In genomic region chr15:69095280-69095679, GRCh38 we compare ENCODE assay signal across 20 cellular contexts.
DNase-seq lines count a peak whose midpoint lies in the region; ATAC-seq and TF ChIP-seq lines count a peak whose summit lies in the region.
"Had no signal": no experiment of that assay in that cellular context is flagged by ENCODE, and none has a peak within 500 bp of the region (broad histone marks: within the 10 kb centered on the region; RNA-seq: fewer than 3 reads in every experiment).

No MANE protein-coding gene starts in this region.

- H3F3A ChIP-seq in neural progenitor cell (ENCODE audit: low read depth) = peaks cover 5% of the 10 kb centered on the region

- peaks cover 20% of the 10 kb centered on the region for H3K4me1 Mint-ChIP-seq in neural progenitor cell

- intact Hi-C loops in left ventricle myocardium superior (cut with micrococcal nuclease) (no loop called here), left cardiac atrium (cut with DNase I) (no loop called here)

- H3K27me3 Mint-ChIP-seq in neural progenitor cell (ENCODE audit: insufficient read depth, low read depth) = peaks cover 19% of the 10 kb centered on the region
- H3K27me3 Mint-ChIP-seq: CD4-positive, alpha-beta T cell had no signal

- no peak overlapping the region for H3K27ac ChIP-seq in neural progenitor cell
- H3K27ac ChIP-seq: GM23248, HL-60 had no signal

- no peaks in the 10 kb centered on the region for H4K20me1 ChIP-seq in neural progenitor cell (ENCODE audit: low read depth)

- no peaks in the 10 kb centered on the region for H3K36me3 Mint-ChIP-seq in neural progenitor cell

- H3K9me3 Mint-ChIP-seq in neural progenitor cell = no peaks in the 10 kb centered on the region
- H3K9me3 Mint-ChIP-seq: CD4-positive, alpha-beta T cell had no signal

- ATAC-seq in left ventricle myocardium superior (peak; percentile 51), left cardiac atrium (no peak), GM21723 (IDR thresholded peaks at IDR 0.05; ENCODE audit: unreplicated experiment) (no peak), GM21619 (IDR thresholded peaks at IDR 0.05; ENCODE audit: unreplicated experiment) (no peak)
- ATAC-seq: K562 had no signal

- no peak overlapping the region for H3K4me3 Mint-ChIP-seq in neural progenitor cell
- H3K4me3 Mint-ChIP-seq: CD4-positive, alpha-beta T cell had no signal

- no peaks in the 10 kb centered on the region for H3K36me3 ChIP-seq in neural progenitor cell
- H3K36me3 ChIP-seq: BE2C had no signal

- H3K4me3 ChIP-seq in neural progenitor cell = no peak overlapping the region
- H3K4me3 ChIP-seq: GM23248, K562 had no signal

- H3K27ac Mint-ChIP-seq in neural progenitor cell = peak overlapping the region; percentile 58
- H3K27ac Mint-ChIP-seq: CD4-positive, alpha-beta T cell had no signal

- no peak overlapping the region for H2AFZ ChIP-seq in neural progenitor cell (replicated peaks)
- H2AFZ ChIP-seq: GM23248 had no signal

- no peak for TF ChIP-seq CTCF in neural progenitor cell (IDR thresholded peaks at IDR 0.05)

- no peak for DNase-seq in left ventricle myocardium superior
- DNase-seq in left cardiac atrium = no peak
- peak; percentile 18 for DNase-seq in NCI-H446 treated with DMSO at 0.1 percent for 48 hours (lab: John Stamatoyannopoulos, UW)
- DNase-seq in cerebellar cortex (ENCODE audit: low spot score) = peak; percentile 59
- DNase-seq in neural progenitor cell (ENCODE audit: low spot score) = no peak
- DNase-seq in NOMO-1 treated with dmso at 0.1 percent for 144 hours (lab: John Stamatoyannopoulos, UW; ENCODE audit: unreplicated experiment) = no peak
- DNase-seq: ACHN; Caco-2; CD4-positive, alpha-beta T cell; DMS153; DMS79; GF-D8; GM23248; HCEC 1CT; IMR-90 had no signal

- H3K27me3 ChIP-seq in neural progenitor cell = peaks cover 49% of the 10 kb centered on the region
- H3K27me3 ChIP-seq: BE2C had no signal

- no peak overlapping the region for H3K4me2 ChIP-seq in neural progenitor cell

- H3K79me2 ChIP-seq in neural progenitor cell (ENCODE audit: low read depth) = no peaks in the 10 kb centered on the region

- H3K4me1 ChIP-seq in neural progenitor cell = peaks cover 12% of the 10 kb centered on the region
- H3K4me1 ChIP-seq: Caco-2 had no signal

- no peaks in the 10 kb centered on the region for H3K9me3 ChIP-seq in neural progenitor cell (ENCODE audit: low read depth)
- H3K9me3 ChIP-seq: BE2C, Caco-2 had no signal

- H3K9ac ChIP-seq in neural progenitor cell = no peak overlapping the region
- H3K9ac ChIP-seq: GM23248 had no signal

Comparison
In these comparisons a context has a peak if more than half of its experiments do, and no peak if none do; other contexts are left out.
1. DNase-seq: peak in NCI-H446 treated with DMSO at 0.1 percent for 48 hours (single experiment) and cerebellar cortex (single experiment); none in left ventricle myocardium superior (single experiment), left cardiac atrium (single experiment), neural progenitor cell (single experiment) and NOMO-1 treated with dmso at 0.1 percent for 144 hours (single experiment).